In genomic region chr7:117076426-117076943, GRCh38 we compare ENCODE assay signal across 1 cellular context.
TF ChIP-seq lines count a peak whose summit lies in the region.

No MANE protein-coding gene starts in this region.

TF ChIP-seq in HepG2, 621 proteins besides CTCF, POLR2A, EP300 and RAD21 (continued from another document):
- TF ChIP-seq, protein P1, sequence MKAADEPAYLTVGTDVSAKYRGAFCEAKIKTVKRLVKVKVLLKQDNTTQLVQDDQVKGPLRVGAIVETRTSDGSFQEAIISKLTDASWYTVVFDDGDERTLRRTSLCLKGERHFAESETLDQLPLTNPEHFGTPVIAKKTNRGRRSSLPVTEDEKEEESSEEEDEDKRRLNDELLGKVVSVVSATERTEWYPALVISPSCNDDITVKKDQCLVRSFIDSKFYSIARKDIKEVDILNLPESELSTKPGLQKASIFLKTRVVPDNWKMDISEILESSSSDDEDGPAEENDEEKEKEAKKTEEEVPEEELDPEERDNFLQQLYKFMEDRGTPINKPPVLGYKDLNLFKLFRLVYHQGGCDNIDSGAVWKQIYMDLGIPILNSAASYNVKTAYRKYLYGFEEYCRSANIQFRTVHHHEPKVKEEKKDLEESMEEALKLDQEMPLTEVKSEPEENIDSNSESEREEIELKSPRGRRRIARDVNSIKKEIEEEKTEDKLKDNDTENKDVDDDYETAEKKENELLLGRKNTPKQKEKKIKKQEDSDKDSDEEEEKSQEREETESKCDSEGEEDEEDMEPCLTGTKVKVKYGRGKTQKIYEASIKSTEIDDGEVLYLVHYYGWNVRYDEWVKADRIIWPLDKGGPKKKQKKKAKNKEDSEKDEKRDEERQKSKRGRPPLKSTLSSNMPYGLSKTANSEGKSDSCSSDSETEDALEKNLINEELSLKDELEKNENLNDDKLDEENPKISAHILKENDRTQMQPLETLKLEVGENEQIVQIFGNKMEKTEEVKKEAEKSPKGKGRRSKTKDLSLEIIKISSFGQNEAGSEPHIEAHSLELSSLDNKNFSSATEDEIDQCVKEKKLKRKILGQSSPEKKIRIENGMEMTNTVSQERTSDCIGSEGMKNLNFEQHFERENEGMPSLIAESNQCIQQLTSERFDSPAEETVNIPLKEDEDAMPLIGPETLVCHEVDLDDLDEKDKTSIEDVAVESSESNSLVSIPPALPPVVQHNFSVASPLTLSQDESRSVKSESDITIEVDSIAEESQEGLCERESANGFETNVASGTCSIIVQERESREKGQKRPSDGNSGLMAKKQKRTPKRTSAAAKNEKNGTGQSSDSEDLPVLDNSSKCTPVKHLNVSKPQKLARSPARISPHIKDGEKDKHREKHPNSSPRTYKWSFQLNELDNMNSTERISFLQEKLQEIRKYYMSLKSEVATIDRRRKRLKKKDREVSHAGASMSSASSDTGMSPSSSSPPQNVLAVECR (CRISPR knock-in tag; IDR thresholded peaks at IDR 0.05; ENCODE audit: borderline replicate concordance) = 0 out of 2 replicates have a peak, but pooled peaks have one; percentile 16
- TF ChIP-seq POLR2AphosphoS2 (IDR thresholded peaks at IDR 0.05; ENCODE audit: low read depth, low read length) (no peak), ZNF644 (CRISPR knock-in tag; IDR thresholded peaks at IDR 0.05; ENCODE audit: low read depth) (0 out of 2 replicates have a peak, but pooled peaks have one; percentile 13), RBM22 (optimal IDR thresholded peaks at IDR 0.05; ENCODE audit: low read length) (no peak)
- TF ChIP-seq, protein P2, sequence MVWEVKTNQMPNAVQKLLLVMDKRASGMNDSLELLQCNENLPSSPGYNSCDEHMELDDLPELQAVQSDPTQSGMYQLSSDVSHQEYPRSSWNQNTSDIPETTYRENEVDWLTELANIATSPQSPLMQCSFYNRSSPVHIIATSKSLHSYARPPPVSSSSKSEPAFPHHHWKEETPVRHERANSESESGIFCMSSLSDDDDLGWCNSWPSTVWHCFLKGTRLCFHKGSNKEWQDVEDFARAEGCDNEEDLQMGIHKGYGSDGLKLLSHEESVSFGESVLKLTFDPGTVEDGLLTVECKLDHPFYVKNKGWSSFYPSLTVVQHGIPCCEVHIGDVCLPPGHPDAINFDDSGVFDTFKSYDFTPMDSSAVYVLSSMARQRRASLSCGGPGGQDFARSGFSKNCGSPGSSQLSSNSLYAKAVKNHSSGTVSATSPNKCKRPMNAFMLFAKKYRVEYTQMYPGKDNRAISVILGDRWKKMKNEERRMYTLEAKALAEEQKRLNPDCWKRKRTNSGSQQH (CRISPR knock-in tag; IDR thresholded peaks at IDR 0.05; ENCODE audit: low read depth) = no peak
- TF ChIP-seq, protein P3, sequence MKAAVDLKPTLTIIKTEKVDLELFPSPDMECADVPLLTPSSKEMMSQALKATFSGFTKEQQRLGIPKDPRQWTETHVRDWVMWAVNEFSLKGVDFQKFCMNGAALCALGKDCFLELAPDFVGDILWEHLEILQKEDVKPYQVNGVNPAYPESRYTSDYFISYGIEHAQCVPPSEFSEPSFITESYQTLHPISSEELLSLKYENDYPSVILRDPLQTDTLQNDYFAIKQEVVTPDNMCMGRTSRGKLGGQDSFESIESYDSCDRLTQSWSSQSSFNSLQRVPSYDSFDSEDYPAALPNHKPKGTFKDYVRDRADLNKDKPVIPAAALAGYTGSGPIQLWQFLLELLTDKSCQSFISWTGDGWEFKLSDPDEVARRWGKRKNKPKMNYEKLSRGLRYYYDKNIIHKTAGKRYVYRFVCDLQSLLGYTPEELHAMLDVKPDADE (CRISPR knock-in tag; IDR thresholded peaks at IDR 0.05) = no peak
TF ChIP-seq in HepG2: peak in this region for 19.
